ENCODE assay signal across 8 cellular contexts in the genomic region with DNA sequence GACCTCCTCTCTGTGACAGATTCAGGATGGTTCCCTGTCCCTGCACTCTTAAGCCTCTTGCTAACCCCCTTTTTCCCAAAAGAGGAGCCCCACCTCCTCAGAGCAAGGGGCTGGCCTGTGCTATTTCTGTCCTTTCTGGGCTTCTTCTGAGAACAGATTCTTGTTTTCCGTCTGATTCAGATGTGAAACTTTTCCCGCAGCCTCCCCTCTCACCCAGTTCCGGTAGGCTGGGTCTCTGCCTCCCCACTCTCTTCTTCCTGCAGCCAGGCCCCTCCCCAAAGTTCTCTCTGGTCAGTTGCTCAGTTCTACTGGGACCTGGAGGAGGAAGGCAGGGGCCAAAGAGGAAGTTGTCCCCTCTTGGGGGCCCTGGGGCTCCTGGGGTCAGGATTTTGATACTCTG. TPM values are rescaled to one million over a fixed set of nuclear protein-coding genes. Genes with fewer than 3 reads are reported as not detected.
DNase-seq lines count a peak whose midpoint lies in the region; ATAC-seq, FAIRE-seq and TF ChIP-seq lines count a peak whose summit lies in the region.

No MANE protein-coding gene starts in this region.

- peak; percentile 46 for DNase-seq in activated naive CD4-positive, alpha-beta T cell treated with anti-CD3 and anti-CD28 coated beads for 36 hours
- DNase-seq in activated naive CD4-positive, alpha-beta T cell (lab: John Stamatoyannopoulos, UW), result no peak
- DNase-seq in astrocyte (ENCODE audit: low read depth) (no peak), mesothelial cell of epicardium (ENCODE audit: low spot score in 2 of 2, unreplicated experiment in 2 of 2) (no peak), tibial nerve (ENCODE audit: low spot score in 2 of 2) (peak in 1 of 2 donors; percentile 33), GM23248 (no peak)

- H3K36me3 Mint-ChIP-seq in activated naive CD4-positive, alpha-beta T cell treated with anti-CD3 and anti-CD28 coated beads for 36 hours (ENCODE audit: low read depth), result no peaks in the 10 kb centered on the region
- H3K36me3 Mint-ChIP-seq in astrocyte (ENCODE audit: low read depth, unreplicated experiment), result peaks cover 3% of the 10 kb centered on the region
- no peaks in the 10 kb centered on the region for H3K36me3 Mint-ChIP-seq in mesothelial cell of epicardium

- peak overlapping the region; percentile 72 for H3K4me3 Mint-ChIP-seq in activated naive CD4-positive, alpha-beta T cell treated with anti-CD3 and anti-CD28 coated beads for 36 hours
- no peak overlapping the region for H3K4me3 Mint-ChIP-seq in astrocyte (ENCODE audit: unreplicated experiment)
- peak overlapping the region; percentile 47 for H3K4me3 Mint-ChIP-seq in mesothelial cell of epicardium

- CTCF ChIA-PET in activated naive CD4-positive, alpha-beta T cell treated with anti-CD3 and anti-CD28 coated beads for 36 hours (lab: Charles Lee), result interaction anchor here (0.7 to 1.8 kb wide), 5 partner anchors 15 to 511 kb away, joined by 3 to 13 read pairs (median 6); no protein-coding TSS in a partner anchor

- peaks cover 3% of the 10 kb centered on the region for H3K27me3 Mint-ChIP-seq in activated naive CD4-positive, alpha-beta T cell treated with anti-CD3 and anti-CD28 coated beads for 36 hours (ENCODE audit: low read depth)
- H3K27me3 Mint-ChIP-seq in astrocyte (ENCODE audit: low read depth, unreplicated experiment) (peaks cover 49% of the 10 kb centered on the region), mesothelial cell of epicardium (ENCODE audit: low read depth) (peaks cover 72% of the 10 kb centered on the region)

- H3K27ac ChIP-seq in astrocyte (ENCODE audit: low read depth, low read length) (no peak overlapping the region), tibial nerve (peak overlapping the region; percentile 62 to 93 (median 80)), GM23248 (no peak overlapping the region)

- in situ Hi-C loops in GM23248 (cut with MboI), result no loop called here

- no peaks in the 10 kb centered on the region for H3K9me3 Mint-ChIP-seq in activated naive CD4-positive, alpha-beta T cell treated with anti-CD3 and anti-CD28 coated beads for 36 hours
- H3K9me3 Mint-ChIP-seq in astrocyte (ENCODE audit: unreplicated experiment) (peaks cover 2% of the 10 kb centered on the region), mesothelial cell of epicardium (no peaks in the 10 kb centered on the region)

- H3K27ac Mint-ChIP-seq in activated naive CD4-positive, alpha-beta T cell treated with anti-CD3 and anti-CD28 coated beads for 36 hours, result peak overlapping the region; percentile 80
- H3K27ac Mint-ChIP-seq in astrocyte (ENCODE audit: unreplicated experiment), result no peak overlapping the region
- H3K27ac Mint-ChIP-seq in mesothelial cell of epicardium, result no peak overlapping the region

- no peak overlapping the region for H3K9ac ChIP-seq in astrocyte (ENCODE audit: low read length)
- no peak overlapping the region for H3K9ac ChIP-seq in GM23248

- H3K4me1 ChIP-seq in astrocyte (ENCODE audit: insufficient read depth, low read length) (no peaks in the 10 kb centered on the region), tibial nerve (peaks cover 0 to 27% (median 13%) of the 10 kb centered on the region in 4 donors), GM23248 (ENCODE audit: insufficient read depth) (no peaks in the 10 kb centered on the region)

- H4K20me1 ChIP-seq in astrocyte (ENCODE audit: insufficient read depth, low read length) (no peaks in the 10 kb centered on the region), GM23248 (ENCODE audit: insufficient read depth) (no peaks in the 10 kb centered on the region)

- intact Hi-C loops in activated naive CD4-positive, alpha-beta T cell treated with anti-CD3 and anti-CD28 coated beads for 36 hours (cut with micrococcal nuclease), result loop anchor here (1.0 to 5.0 kb wide), 3 partner anchors 42 to 424 kb away; a partner anchor contains a TSS

- no peaks in the 10 kb centered on the region for H3K9me2 ChIP-seq in GM23248 (ENCODE audit: insufficient read depth)

- H3K36me3 ChIP-seq in astrocyte (ENCODE audit: insufficient read depth, low read length) (no peaks in the 10 kb centered on the region), tibial nerve (no peaks in the 10 kb centered on the region), GM23248 (ENCODE audit: low read depth) (no peaks in the 10 kb centered on the region)

- FAIRE-seq in astrocyte (lab: Jason Lieb, UNC), result no peak

- peak overlapping the region; percentile 83 for H2AFZ ChIP-seq in astrocyte (ENCODE audit: low read depth, low read length)
- H2AFZ ChIP-seq in GM23248, result no peak overlapping the region

- H3K4me1 Mint-ChIP-seq in activated naive CD4-positive, alpha-beta T cell treated with anti-CD3 and anti-CD28 coated beads for 36 hours (ENCODE audit: low read depth), result peaks cover 31% of the 10 kb centered on the region
- H3K4me1 Mint-ChIP-seq in astrocyte (ENCODE audit: low read depth, unreplicated experiment), result peaks cover 12% of the 10 kb centered on the region
- peaks cover 3% of the 10 kb centered on the region for H3K4me1 Mint-ChIP-seq in mesothelial cell of epicardium

- TF ChIP-seq EP300 in tibial nerve (IDR thresholded peaks at IDR 0.05), result no peak

- H3K27me3 ChIP-seq in astrocyte (ENCODE audit: insufficient read depth, low read length) (peaks cover 6% of the 10 kb centered on the region), tibial nerve (peaks cover 0 to 13% of the 10 kb centered on the region in 2 donors), GM23248 (replicated peaks; ENCODE audit: insufficient read depth) (peaks cover 8% of the 10 kb centered on the region)

- H3F3A ChIP-seq in GM23248 (ENCODE audit: insufficient read depth), result no peaks in the 10 kb centered on the region

- no peak overlapping the region for H3K4me3 ChIP-seq in astrocyte (ENCODE audit: insufficient read depth, low read depth, low read length)
- peak overlapping the region in 2 of 4 donors; percentile 50 to 54 for H3K4me3 ChIP-seq in tibial nerve
- H3K4me3 ChIP-seq in GM23248, result no peak overlapping the region

- 16 to 23% methylated on average over 3 of the region's 3 CpGs for WGBS in tibial nerve, 2 donors
- WGBS in GM23248 (ENCODE audit: low coverage in 1 of 2, low lambda C conversion rate in 2 of 2, missing lambda C conversion rate in 2 of 2), 2 experiments, result 25 to 30% methylated on average over 2 of the region's 3 CpGs

- H3K79me2 ChIP-seq in astrocyte (ENCODE audit: insufficient read depth, low read length), result no peaks in the 10 kb centered on the region
- no peaks in the 10 kb centered on the region for H3K79me2 ChIP-seq in GM23248 (ENCODE audit: insufficient read depth)

- no peak for TF ChIP-seq POLR2A in tibial nerve (IDR thresholded peaks at IDR 0.05)

- no peaks in the 10 kb centered on the region for H3K9me3 ChIP-seq in astrocyte (ENCODE audit: insufficient read depth, low read depth, low read length)
- no peaks in the 10 kb centered on the region for H3K9me3 ChIP-seq in tibial nerve
- H3K9me3 ChIP-seq in GM23248 (ENCODE audit: low read depth), result no peaks in the 10 kb centered on the region

- H3K4me2 ChIP-seq in astrocyte (ENCODE audit: low read length) (peak overlapping the region; percentile 87), GM23248 (ENCODE audit: unreplicated experiment) (no peak overlapping the region)

- TF ChIP-seq CTCF in astrocyte (IDR thresholded peaks at IDR 0.05; ENCODE audit: insufficient read depth, low read depth, low read length) (no peak), mesothelial cell of epicardium (IDR thresholded peaks at IDR 0.05; ENCODE audit: unreplicated experiment) (no peak), tibial nerve (IDR thresholded peaks at IDR 0.05) (no peak)

- no peak for ATAC-seq in GM21528 (IDR thresholded peaks at IDR 0.05; ENCODE audit: low FRiP score, unreplicated experiment)
- ATAC-seq in HG03025 (IDR thresholded peaks at IDR 0.05; ENCODE audit: low FRiP score, unreplicated experiment), result no peak

RNA-seq across cellular contexts. Expression of a gene that starts 11.8 kb away (rescaled TPM):
- total RNA-seq in activated naive CD4-positive, alpha-beta T cell treated with anti-CD3 and anti-CD28 coated beads for 36 hours, result 1 to 10 TPM; 7.5 to 8.5 TPM
- total RNA-seq in astrocyte (0.22 and 0.82 TPM in 2 replicates), mesothelial cell of epicardium (0.70 to 0.89 TPM (median 0.78 TPM) in 3 replicates), tibial nerve (10 to 100 TPM in 2 of 4 donors, 1 to 10 TPM in 2; 6.5 to 37.5 (median 8.9) TPM)
- total RNA-seq in GM23248 (2014; rRNA removed; shearing (Covaris generic)), result not detected in 2 replicates
- not detected in 2 replicates for polyA plus RNA-seq in GM23248 (2016; fragmentation: Nextera tagmentation; extraction: Ambion mirVana)

RNA-seq across cellular contexts. Expression of a gene that starts 27.3 kb away (rescaled TPM):
- total RNA-seq in activated naive CD4-positive, alpha-beta T cell treated with anti-CD3 and anti-CD28 coated beads for 36 hours, result not detected
- total RNA-seq in astrocyte (0.52 and 0.58 TPM in 2 replicates), mesothelial cell of epicardium (0.54 to 1.0 TPM (median 0.76 TPM) in 3 replicates), tibial nerve (10 to 100 TPM; 26.1 to 77.6 (median 42.5) TPM)
- total RNA-seq in GM23248 (2014; rRNA removed; shearing (Covaris generic)), result not detected in 2 replicates
- not detected in 2 replicates for polyA plus RNA-seq in GM23248 (2016; fragmentation: Nextera tagmentation; extraction: Ambion mirVana)

Comparison
In these comparisons a context has a peak if more than half of its experiments do, and no peak if none do; other contexts are left out.
1. H3K27ac ChIP-seq: peak in tibial nerve (4 of 4); none in astrocyte (single experiment) and GM23248 (single experiment).
2. RNA of a gene that starts 27.3 kb away (total RNA-seq): 26.1 to 77.6 TPM in tibial nerve; 0.54 to 1.0 TPM in mesothelial cell of epicardium, 0.52 to 0.58 TPM in astrocyte, not detected in activated naive CD4-positive, alpha-beta T cell treated with anti-CD3 and anti-CD28 coated beads for 36 hours and not detected in GM23248; every median in the first group is over 10 times any median in the second.